ENCODE assay signal across 23 cellular contexts in genomic region chr4:172393220-172393619, GRCh38.
"Had no signal": no experiment of that assay in that cellular context is flagged by ENCODE, and none has a peak within 500 bp of the region (broad histone marks: within the 10 kb centered on the region; RNA-seq: fewer than 3 reads in every experiment).

No MANE protein-coding gene starts in this region.

- DNase-seq: activated CD4-positive, alpha-beta T cell treated with anti-CD3 and anti-CD28 coated beads, Interleukin-2, amount 50 U/mL, for 1 hour; activated CD8-positive, alpha-beta memory T cell treated with anti-CD3 and anti-CD28 coated beads, Interleukin-2, amount 50 U/mL, for 4 hours; activated effector memory CD4-positive, alpha-beta T cell treated with Interleukin-2 at 50 U/mL for 16 hours; activated naive CD4-positive, alpha-beta T cell treated with anti-CD3 and anti-CD28 coated beads, Interleukin-2, amount 50 U/mL, for 16 hours; activated T-cell treated with anti-CD3 and anti-CD28 coated beads, Interleukin-2, amount 50 U/mL, for 48 hours; aorta; brain microvascular endothelial cell; central memory CD4-positive, alpha-beta T cell; dorsolateral prefrontal cortex; endodermal cell; foreskin fibroblast; mesenchymal stem cell; mucosa of descending colon; naive B cell; psoas muscle; right cardiac atrium; stimulated activated CD4-positive, alpha-beta T cell treated with anti-CD3 and anti-CD28 coated beads, Interleukin-2, amount 100 ng/mL, for 24 hours; stimulated activated naive CD4-positive, alpha-beta T cell treated with Interleukin-2 at 50 U/mL for 16 hours; substantia nigra; tibial artery had no signal

- H3K4me3 ChIP-seq: dorsolateral prefrontal cortex, hepatocyte, mucosa of descending colon, neural progenitor cell, psoas muscle, tibial artery had no signal

- H2AFZ ChIP-seq: hepatocyte, neural progenitor cell had no signal

- H3K36me3 ChIP-seq: brain microvascular endothelial cell, neural progenitor cell, tibial artery had no signal

- H3K27ac ChIP-seq: brain microvascular endothelial cell, dorsolateral prefrontal cortex, epithelial cell of prostate, hepatocyte, neural progenitor cell, psoas muscle, tibial artery had no signal

- H3K79me2 ChIP-seq: hepatocyte had no signal

- H3K27me3 ChIP-seq: brain microvascular endothelial cell, hepatocyte, neural progenitor cell, tibial artery had no signal

- H3K9me3 ChIP-seq: mucosa of descending colon, psoas muscle, tibial artery had no signal

- H3K4me1 ChIP-seq: neural progenitor cell, psoas muscle, tibial artery had no signal

- H3K4me2 ChIP-seq: hepatocyte, neural progenitor cell had no signal
